In the genomic region with DNA sequence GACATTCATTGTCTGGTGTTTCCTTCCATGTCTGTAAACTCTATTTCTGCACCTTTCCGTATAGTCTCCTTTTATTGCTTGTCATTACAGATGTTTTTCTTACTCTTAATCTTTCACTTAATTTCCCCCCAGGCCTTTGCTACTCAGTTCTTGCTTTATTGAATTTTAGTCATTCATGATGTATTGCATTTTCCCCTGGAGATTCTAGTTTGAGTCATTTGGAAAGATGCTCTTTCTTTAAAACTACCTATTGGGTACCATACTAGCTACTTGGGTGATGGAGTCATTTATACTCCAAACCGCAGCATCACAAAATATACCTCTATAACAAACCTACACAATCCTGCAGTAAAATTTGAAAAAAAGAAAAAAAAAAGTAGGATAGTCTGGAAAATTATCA, we compare ENCODE assay signal across 24 cellular contexts. TPM values are rescaled to one million over a fixed set of nuclear protein-coding genes. Genes with fewer than 3 reads are reported as not detected.
DNase-seq lines count a peak whose midpoint lies in the region.
"Had no signal": no experiment of that assay in that cellular context is flagged by ENCODE, and none has a peak within 500 bp of the region (broad histone marks: within the 10 kb centered on the region; RNA-seq: fewer than 3 reads in every experiment).

No MANE protein-coding gene starts in this region.

- peaks cover 20% of the 10 kb centered on the region for H3K4me1 Mint-ChIP-seq in activated T-cell treated with anti-CD3 and anti-CD28 coated beads, Interleukin-2, amount 50 U/mL, for 24 hours (ENCODE audit: low read depth)
- peaks cover 39% of the 10 kb centered on the region for H3K4me1 Mint-ChIP-seq in activated T-helper 1 cell treated with anti-CD3 and anti-CD28 coated beads, Interleukin-12 subunit alpha, Interleukin-12 subunit beta, Interleukin-2, Interleukin-4 antibody, amounts not matched to agents 30 ng/mL and 10 ng/mL and 1 ng/mL, durations not matched to agents 14 hours and 24 hours and 36 hours (ENCODE audit: low read depth)
- peaks cover 22% of the 10 kb centered on the region for H3K4me1 Mint-ChIP-seq in activated T-helper 2 cell treated with anti-CD3 and anti-CD28 coated beads, Interferon-gamma antibody, Interleukin-2, Interleukin-4, amounts not matched to agents 10 μg/mL and 5 μg/mL and 100 μg/mL, durations not matched to agents 14 hours and 24 hours and 36 hours (ENCODE audit: low read depth)
- H3K4me1 Mint-ChIP-seq in stimulated activated naive CD8-positive, alpha-beta T cell treated with anti-CD3 and anti-CD28 coated beads, Interleukin-15, Interleukin-2, amounts not matched to agents 100 ng/mL and 50 ng/mL, for 24 hours (ENCODE audit: low read depth) = peaks cover 6% of the 10 kb centered on the region

- no peaks in the 10 kb centered on the region for H3K27me3 Mint-ChIP-seq in activated T-cell treated with anti-CD3 and anti-CD28 coated beads, Interleukin-2, amount 50 U/mL, for 24 hours
- no peaks in the 10 kb centered on the region for H3K27me3 Mint-ChIP-seq in activated T-helper 1 cell treated with anti-CD3 and anti-CD28 coated beads, Interleukin-12 subunit alpha, Interleukin-12 subunit beta, Interleukin-2, Interleukin-4 antibody, amounts not matched to agents 30 ng/mL and 10 ng/mL and 1 ng/mL, durations not matched to agents 14 hours and 24 hours and 36 hours (ENCODE audit: insufficient read depth)
- no peaks in the 10 kb centered on the region for H3K27me3 Mint-ChIP-seq in activated T-helper 2 cell treated with anti-CD3 and anti-CD28 coated beads, Interferon-gamma antibody, Interleukin-2, Interleukin-4, amounts not matched to agents 10 μg/mL and 5 μg/mL and 100 μg/mL, durations not matched to agents 14 hours and 24 hours and 36 hours (ENCODE audit: low read depth)
- peaks cover 3% of the 10 kb centered on the region for H3K27me3 Mint-ChIP-seq in stimulated activated naive CD8-positive, alpha-beta T cell treated with anti-CD3 and anti-CD28 coated beads, Interleukin-15, Interleukin-2, amounts not matched to agents 100 ng/mL and 50 ng/mL, for 24 hours

- intact Hi-C loops in activated T-helper 1 cell treated with anti-CD3 and anti-CD28 coated beads, Interleukin-12 subunit alpha, Interleukin-12 subunit beta, Interleukin-2, Interleukin-4 antibody, amounts not matched to agents 30 ng/mL and 10 ng/mL and 1 ng/mL, durations not matched to agents 14 hours and 24 hours and 36 hours (cut with micrococcal nuclease) = no loop called here
- intact Hi-C loops in activated T-helper 2 cell treated with anti-CD3 and anti-CD28 coated beads, Interferon-gamma antibody, Interleukin-2, Interleukin-4, amounts not matched to agents 10 μg/mL and 5 μg/mL and 100 μg/mL, durations not matched to agents 14 hours and 24 hours and 36 hours (cut with micrococcal nuclease) = no loop called here

- H3K9me3 Mint-ChIP-seq in activated T-cell treated with anti-CD3 and anti-CD28 coated beads, Interleukin-2, amount 50 U/mL, for 24 hours = no peaks in the 10 kb centered on the region
- no peaks in the 10 kb centered on the region for H3K9me3 Mint-ChIP-seq in activated T-helper 1 cell treated with anti-CD3 and anti-CD28 coated beads, Interleukin-12 subunit alpha, Interleukin-12 subunit beta, Interleukin-2, Interleukin-4 antibody, amounts not matched to agents 30 ng/mL and 10 ng/mL and 1 ng/mL, durations not matched to agents 14 hours and 24 hours and 36 hours
- no peaks in the 10 kb centered on the region for H3K9me3 Mint-ChIP-seq in activated T-helper 2 cell treated with anti-CD3 and anti-CD28 coated beads, Interferon-gamma antibody, Interleukin-2, Interleukin-4, amounts not matched to agents 10 μg/mL and 5 μg/mL and 100 μg/mL, durations not matched to agents 14 hours and 24 hours and 36 hours
- H3K9me3 Mint-ChIP-seq in stimulated activated naive CD8-positive, alpha-beta T cell treated with anti-CD3 and anti-CD28 coated beads, Interleukin-15, Interleukin-2, amounts not matched to agents 100 ng/mL and 50 ng/mL, for 24 hours = no peaks in the 10 kb centered on the region
- H3K9me3 Mint-ChIP-seq: CD8-positive, alpha-beta T cell had no signal

- H3K27ac Mint-ChIP-seq in activated T-cell treated with anti-CD3 and anti-CD28 coated beads, Interleukin-2, amount 50 U/mL, for 24 hours = peak overlapping the region; percentile 26
- peak overlapping the region; percentile 79 for H3K27ac Mint-ChIP-seq in activated T-helper 1 cell treated with anti-CD3 and anti-CD28 coated beads, Interleukin-12 subunit alpha, Interleukin-12 subunit beta, Interleukin-2, Interleukin-4 antibody, amounts not matched to agents 30 ng/mL and 10 ng/mL and 1 ng/mL, durations not matched to agents 14 hours and 24 hours and 36 hours
- H3K27ac Mint-ChIP-seq in activated T-helper 2 cell treated with anti-CD3 and anti-CD28 coated beads, Interferon-gamma antibody, Interleukin-2, Interleukin-4, amounts not matched to agents 10 μg/mL and 5 μg/mL and 100 μg/mL, durations not matched to agents 14 hours and 24 hours and 36 hours = peak overlapping the region; percentile 18
- peak overlapping the region; percentile 3 for H3K27ac Mint-ChIP-seq in stimulated activated naive CD8-positive, alpha-beta T cell treated with anti-CD3 and anti-CD28 coated beads, Interleukin-15, Interleukin-2, amounts not matched to agents 100 ng/mL and 50 ng/mL, for 24 hours
- H3K27ac Mint-ChIP-seq: CD8-positive, alpha-beta T cell had no signal

- H3K4me3 Mint-ChIP-seq in activated T-cell treated with anti-CD3 and anti-CD28 coated beads, Interleukin-2, amount 50 U/mL, for 24 hours = no peak overlapping the region
- H3K4me3 Mint-ChIP-seq in activated T-helper 1 cell treated with anti-CD3 and anti-CD28 coated beads, Interleukin-12 subunit alpha, Interleukin-12 subunit beta, Interleukin-2, Interleukin-4 antibody, amounts not matched to agents 30 ng/mL and 10 ng/mL and 1 ng/mL, durations not matched to agents 14 hours and 24 hours and 36 hours = no peak overlapping the region
- H3K4me3 Mint-ChIP-seq in activated T-helper 2 cell treated with anti-CD3 and anti-CD28 coated beads, Interferon-gamma antibody, Interleukin-2, Interleukin-4, amounts not matched to agents 10 μg/mL and 5 μg/mL and 100 μg/mL, durations not matched to agents 14 hours and 24 hours and 36 hours (ENCODE audit: low read depth) = no peak overlapping the region
- no peak overlapping the region for H3K4me3 Mint-ChIP-seq in stimulated activated naive CD8-positive, alpha-beta T cell treated with anti-CD3 and anti-CD28 coated beads, Interleukin-15, Interleukin-2, amounts not matched to agents 100 ng/mL and 50 ng/mL, for 24 hours
- H3K4me3 Mint-ChIP-seq: CD8-positive, alpha-beta T cell had no signal

- no peaks in the 10 kb centered on the region for H3K36me3 Mint-ChIP-seq in activated T-cell treated with anti-CD3 and anti-CD28 coated beads, Interleukin-2, amount 50 U/mL, for 24 hours (ENCODE audit: low read depth)
- H3K36me3 Mint-ChIP-seq in activated T-helper 1 cell treated with anti-CD3 and anti-CD28 coated beads, Interleukin-12 subunit alpha, Interleukin-12 subunit beta, Interleukin-2, Interleukin-4 antibody, amounts not matched to agents 30 ng/mL and 10 ng/mL and 1 ng/mL, durations not matched to agents 14 hours and 24 hours and 36 hours (ENCODE audit: low read depth) = peaks cover 4% of the 10 kb centered on the region
- no peaks in the 10 kb centered on the region for H3K36me3 Mint-ChIP-seq in activated T-helper 2 cell treated with anti-CD3 and anti-CD28 coated beads, Interferon-gamma antibody, Interleukin-2, Interleukin-4, amounts not matched to agents 10 μg/mL and 5 μg/mL and 100 μg/mL, durations not matched to agents 14 hours and 24 hours and 36 hours (ENCODE audit: low read depth)
- H3K36me3 Mint-ChIP-seq in stimulated activated naive CD8-positive, alpha-beta T cell treated with anti-CD3 and anti-CD28 coated beads, Interleukin-15, Interleukin-2, amounts not matched to agents 100 ng/mL and 50 ng/mL, for 24 hours (ENCODE audit: low read depth) = no peaks in the 10 kb centered on the region
- H3K36me3 Mint-ChIP-seq: CD8-positive, alpha-beta T cell had no signal

- DNase-seq in activated T-cell treated with anti-CD3 and anti-CD28 coated beads, Interleukin-2, amount 50 U/mL, for 24 hours = no peak
- no peak for DNase-seq in activated T-cell treated with anti-CD3 and anti-CD28 coated beads, Interleukin-2, amount 50 U/mL, for 1 hour
- DNase-seq in activated T-helper 1 cell treated with anti-CD3 and anti-CD28 coated beads, Interleukin-12 subunit alpha, Interleukin-12 subunit beta, Interleukin-2, Interleukin-4 antibody, amounts not matched to agents 30 ng/mL and 10 ng/mL and 1 ng/mL, durations not matched to agents 14 hours and 24 hours and 36 hours (ENCODE audit: low spot score) = no peak
- no peak for DNase-seq in activated T-helper 2 cell treated with anti-CD3 and anti-CD28 coated beads, Interferon-gamma antibody, Interleukin-2, Interleukin-4, amounts not matched to agents 10 μg/mL and 5 μg/mL and 100 μg/mL, durations not matched to agents 14 hours and 24 hours and 36 hours (ENCODE audit: low spot score)
- DNase-seq in HuH-7 (ENCODE audit: low spot score) (no peak), COLO829 (ENCODE audit: low spot score) (no peak)
- DNase-seq: C1 segment of cervical spinal cord; CD8-positive, alpha-beta T cell; DMS 273 treated with DMSO at 0.1 percent for 48 hours; DMS79; EL; GDM1; GOT3; IMR-90; KG1; MG63; NCI-H1105 treated with DMSO at 0.1 percent for 48 hours; NCI-H146; NCI-H1930; NCI-H446; NCI-H524 treated with DMSO at 0.1 percent for 48 hours; NCI-H774; SIG-M5 had no signal

RNA-seq across cellular contexts. Expression of a gene that starts 27.2 kb away (rescaled TPM):
- total RNA-seq in activated T-helper 1 cell treated with anti-CD3 and anti-CD28 coated beads, Interleukin-12 subunit alpha, Interleukin-12 subunit beta, Interleukin-2, Interleukin-4 antibody, amounts not matched to agents 30 ng/mL and 10 ng/mL and 1 ng/mL, durations not matched to agents 14 hours and 24 hours and 36 hours = 86.6 and 91.8 TPM in 2 replicates
- 87.9 and 95.9 TPM in 2 replicates for total RNA-seq in activated T-helper 2 cell treated with anti-CD3 and anti-CD28 coated beads, Interferon-gamma antibody, Interleukin-2, Interleukin-4, amounts not matched to agents 10 μg/mL and 5 μg/mL and 100 μg/mL, durations not matched to agents 14 hours and 24 hours and 36 hours

Comparison
In these comparisons a context has a peak if more than half of its experiments do, and no peak if none do; other contexts are left out.
1. H3K27ac Mint-ChIP-seq: peak in every context shown above with its lines; median percentile 79 in activated T-helper 1 cell treated with anti-CD3 and anti-CD28 coated beads, Interleukin-12 subunit alpha, Interleukin-12 subunit beta, Interleukin-2, Interleukin-4 antibody, amounts not matched to agents 30 ng/mL and 10 ng/mL and 1 ng/mL, durations not matched to agents 14 hours and 24 hours and 36 hours; 26 in activated T-cell treated with anti-CD3 and anti-CD28 coated beads, Interleukin-2, amount 50 U/mL, for 24 hours; 18 in activated T-helper 2 cell treated with anti-CD3 and anti-CD28 coated beads, Interferon-gamma antibody, Interleukin-2, Interleukin-4, amounts not matched to agents 10 μg/mL and 5 μg/mL and 100 μg/mL, durations not matched to agents 14 hours and 24 hours and 36 hours; 3 in stimulated activated naive CD8-positive, alpha-beta T cell treated with anti-CD3 and anti-CD28 coated beads, Interleukin-15, Interleukin-2, amounts not matched to agents 100 ng/mL and 50 ng/mL, for 24 hours.